In genomic region chr16:56637814-56638750, GRCh38 we compare ENCODE assay signal across 7 cellular contexts. TPM values are rescaled to one million over a fixed set of nuclear protein-coding genes. Genes with fewer than 3 reads are reported as not detected.
DNase-seq lines count a peak whose midpoint lies in the region.

Gene MT1A (plus strand): TSS chr16:56638666. CDS start chr16:56638739, 73 bp downstream.

- H3K9ac ChIP-seq in HUES64 (ENCODE audit: low read depth, low read length) (no peak within 1 kb of the TSS), skeletal muscle satellite cell (ENCODE audit: low read depth, low read length) (peak within 1 kb of the TSS; percentile 61)

- H3K4me3 ChIP-seq in HUES64 (ENCODE audit: low read length) (peak within 1 kb of the TSS; percentile 49), iPS-18c (ENCODE audit: insufficient read depth, low read depth, low read length) (peak within 1 kb of the TSS; percentile 53), skeletal muscle satellite cell (ENCODE audit: low read length) (peak within 1 kb of the TSS; percentile 74)

- H3K27me3 ChIP-seq in HUES64 (ENCODE audit: insufficient read depth, low read length) (peaks cover 100% of the 10 kb centered on the region), skeletal muscle satellite cell (ENCODE audit: control insufficient read depth, insufficient read depth, low read length) (peaks cover 10% of the 10 kb centered on the region)

- H3K4me2 ChIP-seq in skeletal muscle satellite cell (ENCODE audit: low read length), result peak within 1 kb of the TSS; percentile 96

- WGBS in HUES64, result 3% methylated on average over 68 of the region's 68 CpGs

- H3K9me3 ChIP-seq in HUES64 (ENCODE audit: insufficient read depth, low read depth, low read length) (no peaks in the 10 kb centered on the region), iPS-18c (ENCODE audit: control insufficient read depth, insufficient read depth, low read length) (no peaks in the 10 kb centered on the region), skeletal muscle satellite cell (replicated peaks; ENCODE audit: low read length) (no peaks in the 10 kb centered on the region)

- no peak within 1 kb of the TSS for H3K27ac ChIP-seq in HUES64 (ENCODE audit: low read depth, low read length)

- H3K4me1 ChIP-seq in HUES64 (ENCODE audit: insufficient read depth, low read length) (peaks cover 3% of the 10 kb centered on the region; the same call in 1 of the 2 replicates), skeletal muscle satellite cell (ENCODE audit: control insufficient read depth, insufficient read depth, low read length) (peaks cover 17% of the 10 kb centered on the region)

- no peaks in the 10 kb centered on the region for H3K36me3 ChIP-seq in HUES64 (ENCODE audit: insufficient read depth, low read length)
- no peaks in the 10 kb centered on the region for H3K36me3 ChIP-seq in skeletal muscle satellite cell (ENCODE audit: insufficient read depth, low read length)

- DNase-seq in astrocyte of the hippocampus (ENCODE audit: low read depth, low spot score) (peak; percentile 62), DMS153 (lab: John Stamatoyannopoulos, UW) (no peak), NCI-H2196 treated with DMSO at 0.1 percent for 48 hours (lab: John Stamatoyannopoulos, UW; ENCODE audit: unreplicated experiment) (no peak), GDM1 (lab: John Stamatoyannopoulos, UW) (no peak)

RNA-seq across cellular contexts. Expression of gene MT1A, which starts in this region (rescaled TPM):
- polyA plus RNA-seq in HUES64 (2013, experiment 1 of 2), result 1.00 TPM
- polyA plus RNA-seq in HUES64 (2013, experiment 2 of 2), result not detected
- 17.7 and 23.6 TPM in 2 replicates for total RNA-seq in skeletal muscle satellite cell (2012; rRNA removed)
